Comparison of ENCODE assay signal across 1 cellular context in genomic region chr6:26441977-26442376, GRCh38.
TF ChIP-seq lines count a peak whose summit lies in the region.

No MANE protein-coding gene starts in this region.

TF ChIP-seq in GM12878, 131 proteins besides CTCF, POLR2A, EP300 and RAD21:
- TF ChIP-seq FOS (IDR thresholded peaks at IDR 0.05; ENCODE audit: borderline replicate concordance, extremely low read depth, insufficient read length) (no peak), MLLT1 (IDR thresholded peaks at IDR 0.05) (peak; percentile 89), ETV6 (conservative IDR thresholded peaks at IDR 0.05 in 1 of 2, IDR thresholded peaks at IDR 0.05 in 1 of 2; ENCODE audit: borderline replicate concordance in 1 of 2, low read depth in 1 of 2) (no peak), CHD2 (IDR thresholded peaks at IDR 0.05; ENCODE audit: borderline replicate concordance, low read depth, low read length) (no peak)
